Comparison of ENCODE assay signal across 11 cellular contexts in the genomic region with DNA sequence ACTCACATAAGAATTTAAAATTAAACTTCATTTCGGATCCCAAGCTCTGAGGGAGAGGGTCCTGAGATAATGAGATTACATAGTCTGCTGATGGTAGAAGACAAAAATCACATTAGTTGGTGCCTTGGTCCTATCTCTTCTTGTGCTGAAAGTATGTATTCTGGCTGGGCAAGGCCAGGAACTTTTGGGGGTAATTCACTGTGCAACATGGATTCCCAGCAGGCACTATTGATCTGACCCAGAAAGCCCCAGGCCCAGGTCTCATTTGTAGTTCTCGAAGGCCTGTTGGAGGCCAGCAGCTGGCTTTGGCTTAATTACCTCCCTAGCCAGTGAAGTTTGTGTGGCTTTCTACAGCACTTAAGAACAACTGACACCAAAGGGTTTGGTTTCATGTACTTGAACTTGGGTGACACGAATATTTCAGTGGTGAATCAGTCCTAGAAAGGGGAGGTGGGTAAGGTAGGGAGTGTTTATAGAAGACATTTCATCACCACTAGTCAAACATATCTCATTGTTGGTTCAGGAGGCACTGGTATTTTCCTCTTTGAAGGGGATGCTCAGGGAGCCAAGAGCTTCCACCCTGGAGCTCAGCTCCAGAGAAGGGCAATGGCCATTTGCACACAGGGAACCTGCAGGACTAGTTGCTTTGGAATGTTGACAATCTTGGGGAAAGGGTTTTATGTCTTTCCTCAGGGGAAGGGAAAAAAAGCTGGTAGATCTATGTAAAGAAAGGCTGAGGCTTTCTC.
DNase-seq lines count a peak whose midpoint lies in the region; ATAC-seq, FAIRE-seq and TF ChIP-seq lines count a peak whose summit lies in the region.
"Had no signal": no experiment of that assay in that cellular context is flagged by ENCODE, and none has a peak within 500 bp of the region (broad histone marks: within the 10 kb centered on the region; RNA-seq: fewer than 3 reads in every experiment).

No MANE protein-coding gene starts in this region.

- H3K79me2 ChIP-seq in HepG2 (ENCODE audit: insufficient read depth, low read length) = no peaks in the 10 kb centered on the region

- peaks cover 19% of the 10 kb centered on the region for H3K4me1 ChIP-seq in HepG2 (ENCODE audit: insufficient read depth, low read length)

- TF ChIP-seq RAD21 in HepG2 (CRISPR knock-in tag; IDR thresholded peaks at IDR 0.05) = no peak

- intact Hi-C loops in HepG2 (cut with micrococcal nuclease; ENCODE audit: unreplicated experiment) = loop anchor here (1.0 to 10.0 kb wide), 4 partner anchors 118 to 386 kb away; no protein-coding TSS in a partner anchor

- no TSS peak for BruUV-seq in HepG2 (replicated peaks; lab: Mats Ljungman, UMichigan)

- H3K9ac ChIP-seq in HepG2 (ENCODE audit: insufficient read depth, low read depth, low read length) = no peak overlapping the region

- 30% methylated on average over 3 of the region's 3 CpGs for WGBS in HepG2 (ENCODE audit: low lambda C conversion rate)

- peak; percentile 75 to 93 for TF ChIP-seq EP300 in HepG2 (IDR thresholded peaks at IDR 0.05; ENCODE audit: low read depth in 2 of 2, low read length in 2 of 2)
- peak; percentile 95 for TF ChIP-seq EP300 in HepG2 (CRISPR knock-in tag; IDR thresholded peaks at IDR 0.05; ENCODE audit: borderline replicate concordance)

- no peaks in the 10 kb centered on the region for H3K9me3 ChIP-seq in HepG2 (ENCODE audit: low read length)

- DNase-seq in COLO668 (lab: John Stamatoyannopoulos, UW; ENCODE audit: unreplicated experiment) (peak; percentile 59), LoVo (ENCODE audit: low spot score) (peak; percentile 71), astrocyte of the hippocampus (ENCODE audit: low read depth, low spot score) (peak; percentile 92), HepG2 (ENCODE audit: low spot score) (peak; percentile 99), GM19239 (ENCODE audit: insufficient read length, low spot score) (no peak), activated gamma-delta T cell (lab: John Stamatoyannopoulos, UW) (no peak)
- DNase-seq: CD4-positive, CD25-positive, alpha-beta regulatory T cell; MV-4-11 had no signal

- no peak overlapping the region for H3K4me2 ChIP-seq in HepG2 (ENCODE audit: low read depth, low read length)

- POLR2A ChIA-PET in HepG2 (lab: Yijun Ruan, JAX) = interaction anchor here (1.0 to 2.1 kb wide), 6 partner anchors 10 to 581 kb away, joined by 3 to 27 read pairs (median 4); a partner anchor contains a TSS

- no peak overlapping the region for H3K4me3 ChIP-seq in HepG2 (replicated peaks in 1 of 3; ENCODE audit: insufficient read depth in 1 of 3, low read depth in 2 of 3, low read length in 3 of 3)

- FAIRE-seq in HepG2 (lab: Jason Lieb, UNC) (peak; percentile 96), GM19239 (lab: Jason Lieb, UNC) (no peak)
- FAIRE-seq: GM18507 had no signal

- TF ChIP-seq CTCF in HepG2 (CRISPR knock-in tag; IDR thresholded peaks at IDR 0.05) = no peak

- no peak for TF ChIP-seq POLR2A in HepG2 (IDR thresholded peaks at IDR 0.05; ENCODE audit: insufficient read depth in 1 of 2, low read depth in 2 of 2, low read length in 2 of 2)

- H3K27me3 ChIP-seq in HepG2 (ENCODE audit: control insufficient read depth in 1 of 2, insufficient read depth in 2 of 2, low read length in 2 of 2) = no peaks in the 10 kb centered on the region

- no peak overlapping the region for H3K27ac ChIP-seq in HepG2 (ENCODE audit: extremely low read length, insufficient read depth, low read length)

- no peaks in the 10 kb centered on the region for H4K20me1 ChIP-seq in HepG2 (ENCODE audit: insufficient read depth, low read length)

- no peaks in the 10 kb centered on the region for H3K36me3 ChIP-seq in HepG2 (replicated peaks in 1 of 2; ENCODE audit: control insufficient read depth in 1 of 2, insufficient read depth in 2 of 2, low read length in 2 of 2)

- CTCF ChIA-PET in HepG2 (lab: Yijun Ruan, JAX; ENCODE audit: low intra/inter-chr PET ratio, low total read pairs) = no interaction called here

- peak; percentile 100 for ATAC-seq in HepG2
- ATAC-seq in HG03442 (IDR thresholded peaks at IDR 0.05; ENCODE audit: unreplicated experiment) = no peak
- ATAC-seq in GM19351 (IDR thresholded peaks at IDR 0.05; ENCODE audit: unreplicated experiment) = no peak

- H2AFZ ChIP-seq in HepG2 (ENCODE audit: low read length) = no peak overlapping the region

- in situ Hi-C loops in HepG2 (cut with HindIII; ENCODE audit: extremely low pct_ligation_motif_present, low pct_unique_long_range_greater_than_20kb) = no loop called here

TF ChIP-seq in HepG2, 621 proteins besides CTCF, POLR2A, EP300 and RAD21 (continues in another document):
- TF ChIP-seq GATAD1 (CRISPR knock-in tag; IDR thresholded peaks at IDR 0.05) (peak; percentile 60), RFX1 (IDR thresholded peaks at IDR 0.05) (no peak), ZNF644 (CRISPR knock-in tag; IDR thresholded peaks at IDR 0.05; ENCODE audit: low read depth) (peak; percentile 91), SRSF1 (optimal IDR thresholded peaks at IDR 0.05; ENCODE audit: low read depth, low read length) (no peak), SSRP1 (CRISPR knock-in tag; IDR thresholded peaks at IDR 0.05) (0 out of 2 replicates have a peak, but pooled peaks have one; percentile 65), ZNF549 (CRISPR knock-in tag; IDR thresholded peaks at IDR 0.05) (no peak), PITX1 (CRISPR knock-in tag; IDR thresholded peaks at IDR 0.05) (peak; percentile 46; the same call in 1 of the 2 replicates), HIVEP1 (CRISPR knock-in tag; IDR thresholded peaks at IDR 0.05) (no peak), SIN3A (IDR thresholded peaks at IDR 0.05; ENCODE audit: borderline replicate concordance, low read depth, low read length) (no peak), PHB2 (IDR thresholded peaks at IDR 0.05; ENCODE audit: partially characterized antibody) (no peak), CC2D1A (CRISPR knock-in tag; IDR thresholded peaks at IDR 0.05) (no peak), SAP130 (CRISPR knock-in tag; IDR thresholded peaks at IDR 0.05; ENCODE audit: low read depth) (peak; percentile 79), ZNF577 (CRISPR knock-in tag; IDR thresholded peaks at IDR 0.05; ENCODE audit: borderline replicate concordance, low read depth) (no peak), RARG (CRISPR knock-in tag; IDR thresholded peaks at IDR 0.05; ENCODE audit: low read depth) (no peak), MTA3 (CRISPR knock-in tag; IDR thresholded peaks at IDR 0.05) (no peak), PAX8 (CRISPR knock-in tag; IDR thresholded peaks at IDR 0.05; ENCODE audit: borderline replicate concordance) (no peak), CAMTA2 (CRISPR knock-in tag; IDR thresholded peaks at IDR 0.05; ENCODE audit: borderline replicate concordance) (no peak), HDAC6 (IDR thresholded peaks at IDR 0.05; ENCODE audit: low read depth, low read length) (no peak)
- TF ChIP-seq, protein P1, sequence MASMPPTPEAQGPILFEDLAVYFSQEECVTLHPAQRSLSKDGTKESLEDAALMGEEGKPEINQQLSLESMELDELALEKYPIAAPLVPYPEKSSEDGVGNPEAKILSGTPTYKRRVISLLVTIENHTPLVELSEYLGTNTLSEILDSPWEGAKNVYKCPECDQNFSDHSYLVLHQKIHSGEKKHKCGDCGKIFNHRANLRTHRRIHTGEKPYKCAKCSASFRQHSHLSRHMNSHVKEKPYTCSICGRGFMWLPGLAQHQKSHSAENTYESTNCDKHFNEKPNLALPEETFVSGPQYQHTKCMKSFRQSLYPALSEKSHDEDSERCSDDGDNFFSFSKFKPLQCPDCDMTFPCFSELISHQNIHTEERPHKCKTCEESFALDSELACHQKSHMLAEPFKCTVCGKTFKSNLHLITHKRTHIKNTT (CRISPR knock-in tag; IDR thresholded peaks at IDR 0.05) = no peak
- TF ChIP-seq, protein P2, sequence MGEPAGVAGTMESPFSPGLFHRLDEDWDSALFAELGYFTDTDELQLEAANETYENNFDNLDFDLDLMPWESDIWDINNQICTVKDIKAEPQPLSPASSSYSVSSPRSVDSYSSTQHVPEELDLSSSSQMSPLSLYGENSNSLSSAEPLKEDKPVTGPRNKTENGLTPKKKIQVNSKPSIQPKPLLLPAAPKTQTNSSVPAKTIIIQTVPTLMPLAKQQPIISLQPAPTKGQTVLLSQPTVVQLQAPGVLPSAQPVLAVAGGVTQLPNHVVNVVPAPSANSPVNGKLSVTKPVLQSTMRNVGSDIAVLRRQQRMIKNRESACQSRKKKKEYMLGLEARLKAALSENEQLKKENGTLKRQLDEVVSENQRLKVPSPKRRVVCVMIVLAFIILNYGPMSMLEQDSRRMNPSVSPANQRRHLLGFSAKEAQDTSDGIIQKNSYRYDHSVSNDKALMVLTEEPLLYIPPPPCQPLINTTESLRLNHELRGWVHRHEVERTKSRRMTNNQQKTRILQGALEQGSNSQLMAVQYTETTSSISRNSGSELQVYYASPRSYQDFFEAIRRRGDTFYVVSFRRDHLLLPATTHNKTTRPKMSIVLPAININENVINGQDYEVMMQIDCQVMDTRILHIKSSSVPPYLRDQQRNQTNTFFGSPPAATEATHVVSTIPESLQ (CRISPR knock-in tag; conservative IDR thresholded peaks at IDR 0.05) = no peak
- TF ChIP-seq, protein P3, sequence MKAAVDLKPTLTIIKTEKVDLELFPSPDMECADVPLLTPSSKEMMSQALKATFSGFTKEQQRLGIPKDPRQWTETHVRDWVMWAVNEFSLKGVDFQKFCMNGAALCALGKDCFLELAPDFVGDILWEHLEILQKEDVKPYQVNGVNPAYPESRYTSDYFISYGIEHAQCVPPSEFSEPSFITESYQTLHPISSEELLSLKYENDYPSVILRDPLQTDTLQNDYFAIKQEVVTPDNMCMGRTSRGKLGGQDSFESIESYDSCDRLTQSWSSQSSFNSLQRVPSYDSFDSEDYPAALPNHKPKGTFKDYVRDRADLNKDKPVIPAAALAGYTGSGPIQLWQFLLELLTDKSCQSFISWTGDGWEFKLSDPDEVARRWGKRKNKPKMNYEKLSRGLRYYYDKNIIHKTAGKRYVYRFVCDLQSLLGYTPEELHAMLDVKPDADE (CRISPR knock-in tag; IDR thresholded peaks at IDR 0.05) = no peak
- TF ChIP-seq, protein P4, sequence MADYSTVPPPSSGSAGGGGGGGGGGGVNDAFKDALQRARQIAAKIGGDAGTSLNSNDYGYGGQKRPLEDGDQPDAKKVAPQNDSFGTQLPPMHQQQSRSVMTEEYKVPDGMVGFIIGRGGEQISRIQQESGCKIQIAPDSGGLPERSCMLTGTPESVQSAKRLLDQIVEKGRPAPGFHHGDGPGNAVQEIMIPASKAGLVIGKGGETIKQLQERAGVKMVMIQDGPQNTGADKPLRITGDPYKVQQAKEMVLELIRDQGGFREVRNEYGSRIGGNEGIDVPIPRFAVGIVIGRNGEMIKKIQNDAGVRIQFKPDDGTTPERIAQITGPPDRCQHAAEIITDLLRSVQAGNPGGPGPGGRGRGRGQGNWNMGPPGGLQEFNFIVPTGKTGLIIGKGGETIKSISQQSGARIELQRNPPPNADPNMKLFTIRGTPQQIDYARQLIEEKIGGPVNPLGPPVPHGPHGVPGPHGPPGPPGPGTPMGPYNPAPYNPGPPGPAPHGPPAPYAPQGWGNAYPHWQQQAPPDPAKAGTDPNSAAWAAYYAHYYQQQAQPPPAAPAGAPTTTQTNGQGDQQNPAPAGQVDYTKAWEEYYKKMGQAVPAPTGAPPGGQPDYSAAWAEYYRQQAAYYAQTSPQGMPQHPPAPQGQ (CRISPR knock-in tag; IDR thresholded peaks at IDR 0.05; ENCODE audit: borderline replicate concordance) = no peak

Comparison
In these comparisons a context has a peak if more than half of its experiments do, and no peak if none do; other contexts are left out.
1. DNase-seq: peak in COLO668 (single experiment), LoVo (single experiment), astrocyte of the hippocampus (single experiment) and HepG2 (single experiment); none in GM19239 (single experiment) and activated gamma-delta T cell (single experiment).